Comparison of ENCODE assay signal across 17 cellular contexts in the genomic region with DNA sequence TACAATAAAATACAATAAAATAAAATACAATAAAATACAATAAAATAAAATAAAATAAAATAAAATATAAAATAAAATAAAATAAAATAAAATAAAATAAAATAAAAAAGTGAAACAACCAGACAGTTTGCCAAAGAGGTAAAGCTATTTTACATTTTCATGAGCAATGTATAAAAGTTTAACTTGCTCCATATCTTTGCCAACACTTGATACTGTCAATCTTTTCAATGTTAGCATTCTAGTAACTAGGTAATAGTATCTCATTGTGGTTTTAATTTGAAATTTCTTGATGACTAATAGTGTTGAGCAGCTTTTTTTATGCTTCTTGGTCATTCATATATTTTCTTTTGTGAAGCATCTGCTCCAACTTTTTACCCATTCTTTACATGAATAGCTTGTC. TPM values are rescaled to one million over a fixed set of nuclear protein-coding genes. Genes with fewer than 3 reads are reported as not detected.
DNase-seq lines count a peak whose midpoint lies in the region; FAIRE-seq and TF ChIP-seq lines count a peak whose summit lies in the region.
"Had no signal": no experiment of that assay in that cellular context is flagged by ENCODE, and none has a peak within 500 bp of the region (broad histone marks: within the 10 kb centered on the region; RNA-seq: fewer than 3 reads in every experiment).

No MANE protein-coding gene starts in this region.

- H3K36me3 ChIP-seq in SJCRH30, result peaks cover 23% of the 10 kb centered on the region; the same call in 1 of the 2 replicates
- H3K36me3 ChIP-seq: HAP-1 had no signal

- no peak for TF ChIP-seq CTCF in D721Med (IDR thresholded peaks at IDR 0.05; ENCODE audit: insufficient read depth, missing control alignments)

- H3K9me3 ChIP-seq in SJCRH30 (replicated peaks), result peaks cover 14% of the 10 kb centered on the region; the same call in 1 of the 2 replicates
- H3K9me3 ChIP-seq: HAP-1 had no signal

- DNase-seq in HCEC 1CT (peak; percentile 54), SJCRH30 (peak in 1 of 2 experiments; percentile 40), myocyte (ENCODE audit: low read depth) (peak; percentile 28), D721Med (ENCODE audit: insufficient read length, low spot score) (no peak), cardiac septum (ENCODE audit: low spot score) (no peak), NCI-H1930 (lab: John Stamatoyannopoulos, UW) (no peak), SW 1271 (lab: John Stamatoyannopoulos, UW) (no peak)
- DNase-seq: CD8-positive, alpha-beta memory T cell; DMS79; NCI-H1105 treated with DMSO at 0.1 percent for 48 hours; NCI-H187; NCI-H2227 treated with DMSO at 0.1 percent for 48 hours; NCI-H510A treated with DMSO at 0.1 percent for 48 hours; NCI-H82 had no signal

- no peaks in the 10 kb centered on the region for H3K27me3 ChIP-seq in SJCRH30
- H3K27me3 ChIP-seq: BLaER1 treated with 17β-estradiol and CSF1 and Interleukin-3, amounts not matched to agents 10 nM and 100 nM had no signal

- FAIRE-seq in colon (lab: Jason Lieb, UNC), result peak; percentile 18
- FAIRE-seq in D721Med (lab: Jason Lieb, UNC), result no peak

- intact Hi-C loops in cardiac septum (cut with DNase I), result loop anchor here (5.0 to 10.0 kb wide), 3 partner anchors 791 to 1154 kb away; no protein-coding TSS in a partner anchor

- no peak overlapping the region for H3K4me3 ChIP-seq in SJCRH30
- H3K4me3 ChIP-seq: BLaER1 treated with 17β-estradiol and CSF1 and Interleukin-3, amounts not matched to agents 10 nM and 100 nM; HAP-1 had no signal

- H3K4me1 ChIP-seq in SJCRH30, result peaks cover 7% of the 10 kb centered on the region; the same call in 1 of the 2 replicates
- H3K4me1 ChIP-seq: HAP-1 had no signal

- peak overlapping the region; percentile 5 for H3K27ac ChIP-seq in SJCRH30
- H3K27ac ChIP-seq: BLaER1 treated with 17β-estradiol and CSF1 and Interleukin-3, amounts not matched to agents 10 nM and 100 nM had no signal

RNA-seq across cellular contexts. Expression of gene TTC33, which starts 17.3 kb away (rescaled TPM):
- total RNA-seq in SJCRH30 (2014; rRNA removed; shearing (Covaris generic)), result 28.7 and 35.3 TPM in 2 replicates
- total RNA-seq in myocyte (26.7 and 33.5 TPM in 2 replicates), cardiac septum (19.1 TPM)
- polyA plus RNA-seq in myocyte (2012), result 10.4 TPM

RNA-seq across cellular contexts. Expression of gene PTGER4, which starts 58.8 kb away (rescaled TPM):
- total RNA-seq in SJCRH30 (2014; rRNA removed; shearing (Covaris generic)), result 7.4 and 9.6 TPM in 2 replicates
- 58.6 and 59.5 TPM in 2 replicates for total RNA-seq in myocyte
- 5.6 TPM for polyA plus RNA-seq in myocyte (2012)
- total RNA-seq in cardiac septum, result 6.1 TPM

RNA-seq across cellular contexts. Expression of gene PRKAA1, which starts 59.7 kb away (rescaled TPM):
- total RNA-seq in SJCRH30 (2014; rRNA removed; shearing (Covaris generic)), result 81.1 and 103 TPM in 2 replicates
- 50.2 and 70.8 TPM in 2 replicates for total RNA-seq in myocyte
- polyA plus RNA-seq in myocyte (2012), result 28.0 TPM
- 50.5 TPM for total RNA-seq in cardiac septum

Comparison
In these comparisons a context has a peak if more than half of its experiments do, and no peak if none do; other contexts are left out.
1. DNase-seq: peak in HCEC 1CT (single experiment) and myocyte (single experiment); none in D721Med (single experiment), cardiac septum (single experiment), NCI-H1930 (0 of 2) and SW 1271 (0 of 2).